ENCODE assay signal across 21 cellular contexts in the genomic region with DNA sequence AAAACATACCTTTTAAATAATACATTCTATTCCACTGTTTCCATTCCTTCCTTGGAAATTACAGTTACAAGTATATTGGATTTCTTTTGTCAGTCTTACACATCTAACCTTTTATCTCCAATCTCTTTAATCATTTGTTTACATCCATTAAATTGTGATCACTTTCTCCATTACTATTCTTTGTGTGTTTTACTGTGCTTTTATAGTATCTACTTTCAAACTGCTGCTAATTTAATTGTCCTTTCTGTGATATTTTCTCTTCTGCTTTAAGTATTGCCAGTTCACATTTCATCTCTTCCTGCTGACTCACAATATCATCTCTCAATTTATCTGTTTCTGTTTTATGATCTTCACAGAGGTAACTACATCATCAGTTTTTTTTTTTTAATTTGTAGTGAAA.
"Had no signal": no experiment of that assay in that cellular context is flagged by ENCODE, and none has a peak within 500 bp of the region (broad histone marks: within the 10 kb centered on the region; RNA-seq: fewer than 3 reads in every experiment).

No MANE protein-coding gene starts in this region.

- H3K9me3 Mint-ChIP-seq: activated naive CD8-positive, alpha-beta T cell treated with anti-CD3 and anti-CD28 coated beads, Interleukin-2, amount 10 ng/mL, durations not matched to agents 7 days and 5 days had no signal

- H3K4me3 Mint-ChIP-seq: activated naive CD8-positive, alpha-beta T cell treated with anti-CD3 and anti-CD28 coated beads, Interleukin-2, amount 10 ng/mL, durations not matched to agents 7 days and 5 days; endodermal cell had no signal

- H3K9me3 ChIP-seq: lower lobe of right lung, tibial artery had no signal

- DNase-seq: activated CD4-positive, alpha-beta T cell treated with anti-CD3 and anti-CD28 coated beads, Interleukin-2, amount 50 U/mL, for 1 hour; activated CD4-positive, CD25-positive, alpha-beta regulatory T cell treated with anti-CD3 and anti-CD28 coated beads, Interleukin-2, amount 50 U/mL, for 72 hours; activated CD8-positive, alpha-beta memory T cell treated with anti-CD3 and anti-CD28 coated beads for 24 hours; activated CD8-positive, alpha-beta memory T cell treated with anti-CD3 and anti-CD28 coated beads, Interleukin-2, amount 50 U/mL, for 48 hours; activated naive CD8-positive, alpha-beta T cell treated with anti-CD3 and anti-CD28 coated beads, Interleukin-2, amount 10 ng/mL, durations not matched to agents 7 days and 5 days; endodermal cell; foreskin keratinocyte; glutamatergic neuron; hippocampal formation; islet precursor cell; lower lobe of right lung; retina; stimulated activated CD4-positive, alpha-beta T cell treated with anti-CD3 and anti-CD28 coated beads, Interleukin-12 subunit alpha, Interleukin-12 subunit beta, amount 100 ng/mL, for 4 hours; stimulated activated CD4-positive, alpha-beta T cell treated with anti-CD3 and anti-CD28 coated beads, Interleukin-1b, Interleukin-23, amount 100 ng/mL, for 48 hours; stimulated activated CD8-positive, alpha-beta memory T cell treated with anti-CD3 and anti-CD28 coated beads, Interleukin-4, amount 100 ng/mL, for 48 hours; stimulated activated naive CD4-positive, alpha-beta T cell treated with Interleukin-2 at 50 U/mL for 16 hours; T-helper 2 cell; tibial artery had no signal

- H3K27ac ChIP-seq: cardiac muscle cell, foreskin keratinocyte, lower lobe of right lung, tibial artery, VCaP had no signal

- H3K4me3 ChIP-seq: cardiac muscle cell, dorsolateral prefrontal cortex, lower lobe of right lung, tibial artery had no signal

- ATAC-seq: foreskin keratinocyte had no signal

- H3K27me3 Mint-ChIP-seq: activated naive CD8-positive, alpha-beta T cell treated with anti-CD3 and anti-CD28 coated beads, Interleukin-2, amount 10 ng/mL, durations not matched to agents 7 days and 5 days had no signal

- H3K4me1 ChIP-seq: foreskin keratinocyte had no signal

- H3K27me3 ChIP-seq: cardiac muscle cell, dorsolateral prefrontal cortex, foreskin keratinocyte, tibial artery had no signal

- H3K27ac Mint-ChIP-seq: activated naive CD8-positive, alpha-beta T cell treated with anti-CD3 and anti-CD28 coated beads, Interleukin-2, amount 10 ng/mL, durations not matched to agents 7 days and 5 days; endodermal cell had no signal

- H3K36me3 ChIP-seq: cardiac muscle cell, lower lobe of right lung, tibial artery had no signal
